ENCODE assay signal across 25 cellular contexts in the genomic region with DNA sequence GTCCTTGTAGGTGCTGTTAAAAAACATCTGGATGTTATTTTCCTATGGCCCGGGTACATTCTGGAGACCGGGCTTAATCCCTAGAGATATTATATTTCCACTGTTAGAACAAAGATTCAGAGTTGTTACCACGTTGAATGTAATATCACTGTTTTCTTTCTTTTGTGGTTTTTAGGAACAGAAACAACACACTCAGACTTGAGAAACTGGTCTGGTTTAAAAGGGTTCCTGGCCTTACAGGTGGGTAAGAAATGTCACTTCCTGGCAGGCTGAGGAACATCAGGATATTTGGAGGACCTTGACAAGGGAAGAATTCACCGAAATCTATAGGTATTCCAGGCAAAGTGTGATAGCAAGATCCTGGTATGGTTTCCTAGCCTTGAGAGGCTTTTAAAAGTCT. TPM values are rescaled to one million over a fixed set of nuclear protein-coding genes. Genes with fewer than 3 reads are reported as not detected.
"Had no signal": no experiment of that assay in that cellular context is flagged by ENCODE, and none has a peak within 500 bp of the region (broad histone marks: within the 10 kb centered on the region; RNA-seq: fewer than 3 reads in every experiment).

No MANE protein-coding gene starts in this region.

- ATAC-seq: activated CD4-positive, CD25-positive, alpha-beta regulatory T cell treated with anti-CD3 and anti-CD28 coated beads, Interleukin-2, amount 50 U/mL, for 24 hours; effector memory CD8-positive, alpha-beta T cell; heart left ventricle; left cardiac atrium; stimulated activated memory B cell treated with anti-CD40 and anti-IgM and Interleukin-4, amounts not matched to agents 10 μg/mL and 1 μg/mL and 100 μg/mL, for 72 hours had no signal

- H3K36me3 ChIP-seq: breast epithelium, colonic mucosa, sigmoid colon had no signal

- H3K27ac ChIP-seq: breast epithelium, colonic mucosa, dorsolateral prefrontal cortex, heart left ventricle, sigmoid colon, stomach, vagina had no signal

- H3K27me3 Mint-ChIP-seq: activated naive CD4-positive, alpha-beta T cell treated with anti-CD3 and anti-CD28 coated beads, Interleukin-2, amount 50 U/mL, for 24 hours; central memory CD8-positive, alpha-beta T cell; effector memory CD8-positive, alpha-beta T cell; stimulated activated memory B cell treated with anti-CD40 and anti-IgM and Interleukin-4, amounts not matched to agents 10 μg/mL and 1 μg/mL and 100 μg/mL, for 72 hours had no signal

- H3K27me3 ChIP-seq: breast epithelium, colonic mucosa, dorsolateral prefrontal cortex, sigmoid colon, vagina had no signal

- H3K27ac Mint-ChIP-seq: activated CD4-positive, alpha-beta memory T cell treated with anti-CD3 and anti-CD28 coated beads, Interleukin-2, amount 10 ng/mL, durations not matched to agents 7 days and 5 days; activated CD4-positive, alpha-beta T cell treated with anti-CD3 and anti-CD28 coated beads, Interleukin-2, amount 10 ng/mL, durations not matched to agents 24 days and 14 days; activated naive CD4-positive, alpha-beta T cell treated with anti-CD3 and anti-CD28 coated beads, Interleukin-2, amount 50 U/mL, for 24 hours; activated T-helper 1 cell treated with anti-CD3 and anti-CD28 coated beads, Interleukin-12 subunit alpha, Interleukin-12 subunit beta, Interleukin-2, Interleukin-4 antibody, amounts not matched to agents 30 ng/mL and 10 ng/mL and 1 ng/mL, durations not matched to agents 14 hours and 24 hours and 36 hours; effector memory CD8-positive, alpha-beta T cell; stimulated activated memory B cell treated with anti-CD40 and anti-IgM and Interleukin-4, amounts not matched to agents 10 μg/mL and 1 μg/mL and 100 μg/mL, for 72 hours had no signal

- H3K9me3 Mint-ChIP-seq: activated naive CD4-positive, alpha-beta T cell treated with anti-CD3 and anti-CD28 coated beads, Interleukin-2, amount 50 U/mL, for 24 hours; stimulated activated memory B cell treated with anti-CD40 and anti-IgM and Interleukin-4, amounts not matched to agents 10 μg/mL and 1 μg/mL and 100 μg/mL, for 72 hours had no signal

- FAIRE-seq: astrocyte had no signal

- H3K4me1 Mint-ChIP-seq: stimulated activated memory B cell treated with anti-CD40 and anti-IgM and Interleukin-4, amounts not matched to agents 10 μg/mL and 1 μg/mL and 100 μg/mL, for 72 hours had no signal

- H3K4me3 Mint-ChIP-seq: activated CD4-positive, alpha-beta memory T cell treated with anti-CD3 and anti-CD28 coated beads, Interleukin-2, amount 10 ng/mL, durations not matched to agents 7 days and 5 days; activated CD4-positive, alpha-beta T cell treated with anti-CD3 and anti-CD28 coated beads, Interleukin-2, amount 10 ng/mL, durations not matched to agents 24 days and 14 days; activated naive CD4-positive, alpha-beta T cell treated with anti-CD3 and anti-CD28 coated beads, Interleukin-2, amount 50 U/mL, for 24 hours; activated T-helper 1 cell treated with anti-CD3 and anti-CD28 coated beads, Interleukin-12 subunit alpha, Interleukin-12 subunit beta, Interleukin-2, Interleukin-4 antibody, amounts not matched to agents 30 ng/mL and 10 ng/mL and 1 ng/mL, durations not matched to agents 14 hours and 24 hours and 36 hours; central memory CD8-positive, alpha-beta T cell; effector memory CD8-positive, alpha-beta T cell; stimulated activated memory B cell treated with anti-CD40 and anti-IgM and Interleukin-4, amounts not matched to agents 10 μg/mL and 1 μg/mL and 100 μg/mL, for 72 hours had no signal

- H3K4me3 ChIP-seq: breast epithelium, colonic mucosa, dorsolateral prefrontal cortex, heart left ventricle, sigmoid colon, smooth muscle cell, stomach, vagina had no signal

- DNase-seq: activated CD4-positive, alpha-beta memory T cell treated with anti-CD3 and anti-CD28 coated beads, Interleukin-2, amount 10 ng/mL, durations not matched to agents 7 days and 5 days; activated CD4-positive, alpha-beta T cell treated with anti-CD3 and anti-CD28 coated beads, Interleukin-2, amount 10 ng/mL, durations not matched to agents 24 days and 14 days; activated gamma-delta T cell treated with Interleukin-2 at 50 U/mL for 16 hours; colonic mucosa; dorsolateral prefrontal cortex; effector memory CD8-positive, alpha-beta T cell; heart left ventricle; islet precursor cell; left cardiac atrium; nucleus accumbens; posterior cingulate gyrus; sigmoid colon; stimulated activated CD4-positive, alpha-beta T cell treated with anti-CD3 and anti-CD28 coated beads, Interleukin-15, amount 100 ng/mL, for 24 hours; stomach; trophoblast cell had no signal

- H3K9me3 ChIP-seq: breast epithelium, colonic mucosa, heart left ventricle, sigmoid colon, stomach, vagina had no signal

- H3K4me1 ChIP-seq: breast epithelium, colonic mucosa, heart left ventricle, sigmoid colon had no signal

RNA-seq across cellular contexts. Expression of a gene that starts 10.3 kb away (rescaled TPM):
- polyA plus RNA-seq: neural cell had no signal
